In the genomic region with DNA sequence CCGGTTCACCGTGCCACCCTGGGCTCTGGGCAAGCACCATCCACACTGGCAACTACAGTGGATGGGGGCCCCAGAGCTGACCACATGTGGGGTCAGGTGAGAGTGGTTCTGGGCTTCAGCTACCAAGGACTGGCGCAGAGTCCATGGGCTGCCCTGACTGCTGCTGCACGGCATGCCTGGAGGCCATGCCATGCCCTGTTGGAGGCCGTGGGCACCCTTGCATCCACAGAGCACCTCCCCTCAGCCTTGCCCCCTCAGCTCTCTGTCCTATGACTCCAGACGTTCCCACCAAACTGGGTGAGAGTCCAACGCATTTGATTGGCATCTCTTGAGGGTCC, we compare ENCODE assay signal across 15 cellular contexts. TPM values are rescaled to one million over a fixed set of nuclear protein-coding genes. Genes with fewer than 3 reads are reported as not detected.
DNase-seq lines count a peak whose midpoint lies in the region; ATAC-seq and TF ChIP-seq lines count a peak whose summit lies in the region.
"Had no signal": no experiment of that assay in that cellular context is flagged by ENCODE, and none has a peak within 500 bp of the region (broad histone marks: within the 10 kb centered on the region; RNA-seq: fewer than 3 reads in every experiment).

No MANE protein-coding gene starts in this region.

- no peaks in the 10 kb centered on the region for H3K4me1 Mint-ChIP-seq in H9
- peaks cover 28% of the 10 kb centered on the region for H3K4me1 Mint-ChIP-seq in stimulated activated memory B cell treated with anti-CD40 and anti-IgM and Interleukin-4, amounts not matched to agents 10 μg/mL and 1 μg/mL and 100 μg/mL, for 72 hours

- no peak overlapping the region for H3K18ac ChIP-seq in H9 (ENCODE audit: insufficient read length, low read depth, low read length)

- TF ChIP-seq POLR2A in sigmoid colon (IDR thresholded peaks at IDR 0.05) = no peak

- H3K79me1 ChIP-seq in H9 (ENCODE audit: insufficient read depth, low read depth, low read length, poor library complexity, severe bottlenecking) = no peaks in the 10 kb centered on the region

- no CpG with 5 or more reads among the region's 7 CpGs for WGBS in H9 (ENCODE audit: extremely low coverage, insufficient read length, low lambda C conversion rate)
- whole genome bisulfite sequencing in sigmoid colon, 2 donors = 84 to 90% methylated on average over 7 of the region's 7 CpGs

- intact Hi-C loops in Right ventricle myocardium superior (cut with DNase I) = no loop called here
- intact Hi-C loops in left ventricle myocardium inferior (cut with micrococcal nuclease) = no loop called here
- intact Hi-C loops in left colon (cut with DNase I, micrococcal nuclease) = no loop called here
- intact Hi-C loops in sigmoid colon (cut with DNase I) = loop anchor here (5.0 kb wide), 1 partner anchor 44 kb away; no protein-coding TSS in a partner anchor

- no peak overlapping the region for H3K23ac ChIP-seq in H9 (ENCODE audit: insufficient read length, low read depth, low read length)

- H3K9me3 ChIP-seq in left ventricle myocardium inferior (replicated peaks) (no peaks in the 10 kb centered on the region), H9 (ENCODE audit: control insufficient read depth, low read depth, low read length) (no peaks in the 10 kb centered on the region), sigmoid colon (no peaks in the 10 kb centered on the region)

- no peak for TF ChIP-seq EP300 in sigmoid colon (IDR thresholded peaks at IDR 0.05)

- H2BK5ac ChIP-seq in H9 (ENCODE audit: insufficient read length, low read length) = no peak overlapping the region

- no peak overlapping the region for H3K4me3 ChIP-seq in left ventricle myocardium inferior
- no peak overlapping the region for H3K4me3 ChIP-seq in sigmoid colon
- H3K4me3 ChIP-seq in foreskin fibroblast (ENCODE audit: low read depth in 1 of 2, low read length in 2 of 2) = no peak overlapping the region
- H3K4me3 ChIP-seq: GM23248 had no signal

- H3K56ac ChIP-seq in H9 (ENCODE audit: insufficient read length, low read depth, low read length) = no peak overlapping the region

- H3K27me3 Mint-ChIP-seq in H9 (ENCODE audit: low read depth) = no peaks in the 10 kb centered on the region; the same call in none of the 2 replicates
- no peaks in the 10 kb centered on the region for H3K27me3 Mint-ChIP-seq in stimulated activated memory B cell treated with anti-CD40 and anti-IgM and Interleukin-4, amounts not matched to agents 10 μg/mL and 1 μg/mL and 100 μg/mL, for 72 hours
- H3K27me3 Mint-ChIP-seq: CD4-positive, alpha-beta T cell had no signal

- H4K5ac ChIP-seq in H9 (ENCODE audit: insufficient read length, low read depth, low read length) = no peak overlapping the region

- no peak overlapping the region for H3T11ph ChIP-seq in H9 (ENCODE audit: low read length)

- H3K23me2 ChIP-seq in H9 (ENCODE audit: insufficient read length, low read depth, low read length, poor library complexity, severe bottlenecking) = no peaks in the 10 kb centered on the region

- H3K36me3 ChIP-seq in left ventricle myocardium inferior (no peaks in the 10 kb centered on the region), sigmoid colon (peaks cover 0 to 22% (median 2%) of the 10 kb centered on the region in 4 donors)

- H3K79me2 ChIP-seq in H9 (ENCODE audit: insufficient read depth, low read length) = no peaks in the 10 kb centered on the region

- no peak overlapping the region for H3K9ac ChIP-seq in H9 (ENCODE audit: extremely low read depth, insufficient read length, low read length)
- H3K9ac ChIP-seq: GM23248 had no signal

- no peaks in the 10 kb centered on the region for H4K20me1 ChIP-seq in H9 (ENCODE audit: control insufficient read depth, insufficient read depth, insufficient read length)

- H3K27ac Mint-ChIP-seq in H9 = no peak overlapping the region
- H3K27ac Mint-ChIP-seq in stimulated activated memory B cell treated with anti-CD40 and anti-IgM and Interleukin-4, amounts not matched to agents 10 μg/mL and 1 μg/mL and 100 μg/mL, for 72 hours = no peak overlapping the region
- H3K27ac Mint-ChIP-seq: CD4-positive, alpha-beta T cell had no signal

- H2AFZ ChIP-seq in H9 (ENCODE audit: low read length) = no peak overlapping the region
- H2AFZ ChIP-seq: GM23248 had no signal

- DNase-seq in Right ventricle myocardium superior = peak; percentile 29
- DNase-seq in left ventricle myocardium inferior = no peak
- no peak for DNase-seq in H9
- no peak for DNase-seq in left colon
- peak; percentile 50 for DNase-seq in sigmoid colon
- no peak for DNase-seq in foreskin fibroblast
- DNase-seq: 8988T; ACHN; C1 segment of cervical spinal cord; Calu3; CD4-positive, alpha-beta T cell; DMS79; GM23248; H7 had no signal

- no peak overlapping the region for H3K4ac ChIP-seq in H9 (ENCODE audit: low read depth, low read length)

- H4K8ac ChIP-seq in H9 (replicated peaks; ENCODE audit: insufficient read length, low read depth, low read length) = no peak overlapping the region

- ATAC-seq in Right ventricle myocardium superior (ENCODE audit: poor library complexity) (no peak), left colon (peak; percentile 11)
- no peak for ATAC-seq in stimulated activated memory B cell treated with anti-CD40 and anti-IgM and Interleukin-4, amounts not matched to agents 10 μg/mL and 1 μg/mL and 100 μg/mL, for 72 hours

- H3K4me2 ChIP-seq in H9 (ENCODE audit: insufficient read depth, insufficient read length, low read length) = no peak overlapping the region

- no peak overlapping the region for H2AK5ac ChIP-seq in H9 (ENCODE audit: insufficient read length, low read length)

- H3K4me3 Mint-ChIP-seq in H9 = no peak overlapping the region
- no peak overlapping the region for H3K4me3 Mint-ChIP-seq in stimulated activated memory B cell treated with anti-CD40 and anti-IgM and Interleukin-4, amounts not matched to agents 10 μg/mL and 1 μg/mL and 100 μg/mL, for 72 hours
- H3K4me3 Mint-ChIP-seq: CD4-positive, alpha-beta T cell had no signal

- H2BK15ac ChIP-seq in H9 (ENCODE audit: low read depth, low read length) = no peak overlapping the region

- H3K27ac ChIP-seq in left ventricle myocardium inferior (replicated peaks) (no peak overlapping the region), H9 (ENCODE audit: insufficient read length, low read depth, low read length) (no peak overlapping the region), sigmoid colon (no peak overlapping the region)
- H3K27ac ChIP-seq: GM23248 had no signal

- H2BK20ac ChIP-seq in H9 (ENCODE audit: low read depth, low read length, poor library complexity, severe bottlenecking) = no peak overlapping the region

- H3K36me3 Mint-ChIP-seq in H9 (ENCODE audit: insufficient read depth in 1 of 3, low read depth in 3 of 3) = peaks cover 0 to 6% (median 0%) of the 10 kb centered on the region in 3 experiments; a peak in 5 of 7 replicates
- H3K36me3 Mint-ChIP-seq in stimulated activated memory B cell treated with anti-CD40 and anti-IgM and Interleukin-4, amounts not matched to agents 10 μg/mL and 1 μg/mL and 100 μg/mL, for 72 hours = peaks cover 7% of the 10 kb centered on the region

- H3K9me3 Mint-ChIP-seq in H9 = no peaks in the 10 kb centered on the region; a peak in 1 of 5 replicates
- H3K9me3 Mint-ChIP-seq in stimulated activated memory B cell treated with anti-CD40 and anti-IgM and Interleukin-4, amounts not matched to agents 10 μg/mL and 1 μg/mL and 100 μg/mL, for 72 hours = no peaks in the 10 kb centered on the region
- H3K9me3 Mint-ChIP-seq: CD4-positive, alpha-beta T cell had no signal

- H4K91ac ChIP-seq in H9 (ENCODE audit: insufficient read length, low read depth, low read length) = no peak overlapping the region

- no peak overlapping the region for H2BK12ac ChIP-seq in H9 (ENCODE audit: insufficient read length, low read depth, low read length)

- peaks cover under 1% of the 10 kb centered on the region for H3K4me1 ChIP-seq in left ventricle myocardium inferior
- no peaks in the 10 kb centered on the region for H3K4me1 ChIP-seq in H9 (ENCODE audit: insufficient read depth, low read length)
- H3K4me1 ChIP-seq in sigmoid colon = peaks cover 0 to 1% (median 0%) of the 10 kb centered on the region in 4 donors

- H3K14ac ChIP-seq in H9 (ENCODE audit: insufficient read depth, low read length) = peak overlapping the region; percentile 18; the same call in 1 of the 2 replicates

- H2BK120ac ChIP-seq in H9 (ENCODE audit: low read depth, low read length, poor library complexity, severe bottlenecking) = no peak overlapping the region

- H3K27me3 ChIP-seq in left ventricle myocardium inferior (ENCODE audit: low read depth) (no peaks in the 10 kb centered on the region), H9 (ENCODE audit: insufficient read depth, low read length) (no peaks in the 10 kb centered on the region), sigmoid colon (no peaks in the 10 kb centered on the region)

- no peak for TF ChIP-seq CTCF in left ventricle myocardium inferior (IDR thresholded peaks at IDR 0.05; ENCODE audit: borderline replicate concordance)
- no peak for TF ChIP-seq CTCF in H9 (conservative IDR thresholded peaks at IDR 0.05)
- no peak for TF ChIP-seq CTCF in sigmoid colon (IDR thresholded peaks at IDR 0.05)
- no peak for TF ChIP-seq CTCF in foreskin fibroblast (IDR thresholded peaks at IDR 0.05; ENCODE audit: low read depth, low read length)

RNA-seq across cellular contexts. Expression of gene MORN1, which starts 15.5 kb away (rescaled TPM):
- total RNA-seq in Right ventricle myocardium superior = 5.0 TPM
- total RNA-seq in left ventricle myocardium inferior = 4.5 TPM
- total RNA-seq in H9 (2021) = 12.7 and 14.3 TPM in 2 replicates
- 10 to 100 TPM; 11.0 to 15.2 TPM for total RNA-seq in left colon
- total RNA-seq in sigmoid colon = 1 to 10 TPM; 6.2 to 9.1 (median 6.7) TPM
- 1 to 10 TPM; 2.4 to 9.1 (median 2.5) TPM for polyA plus RNA-seq in sigmoid colon

RNA-seq across cellular contexts. Expression of gene RER1, which starts 15.7 kb away (rescaled TPM):
- total RNA-seq in Right ventricle myocardium superior (81.8 TPM), left ventricle myocardium inferior (80.5 TPM), H9 (2021) (110 and 118 TPM in 2 replicates), left colon (100 to 1,000 TPM; 191 to 221 TPM), sigmoid colon (10 to 100 TPM; 49.0 to 56.2 (median 50.7) TPM)
- 100 to 1,000 TPM in 1 of 3 donors, 10 to 100 TPM in 2; 40.8 to 113 (median 52.2) TPM for polyA plus RNA-seq in sigmoid colon

RNA-seq across cellular contexts. Expression of gene PEX10, which starts 36.5 kb away (rescaled TPM):
- 15.2 TPM for total RNA-seq in Right ventricle myocardium superior
- total RNA-seq in left ventricle myocardium inferior = 15.8 TPM
- 33.6 and 34.4 TPM in 2 replicates for total RNA-seq in H9 (2021)
- total RNA-seq in left colon = 10 to 100 TPM; 17.8 to 19.9 TPM
- total RNA-seq in sigmoid colon = 10 to 100 TPM; 12.8 to 17.0 (median 15.0) TPM
- 10 to 100 TPM in 2 of 3 donors, 1 to 10 TPM in 1; 9.9 to 21.9 (median 12.6) TPM for polyA plus RNA-seq in sigmoid colon

Comparison
In these comparisons a context has a peak if more than half of its experiments do, and no peak if none do; other contexts are left out.
1. DNase-seq: peak in Right ventricle myocardium superior (single experiment) and sigmoid colon (single experiment); none in left ventricle myocardium inferior (single experiment), H9 (single experiment), left colon (0 of 2) and foreskin fibroblast (0 of 2).